In the genomic region with DNA sequence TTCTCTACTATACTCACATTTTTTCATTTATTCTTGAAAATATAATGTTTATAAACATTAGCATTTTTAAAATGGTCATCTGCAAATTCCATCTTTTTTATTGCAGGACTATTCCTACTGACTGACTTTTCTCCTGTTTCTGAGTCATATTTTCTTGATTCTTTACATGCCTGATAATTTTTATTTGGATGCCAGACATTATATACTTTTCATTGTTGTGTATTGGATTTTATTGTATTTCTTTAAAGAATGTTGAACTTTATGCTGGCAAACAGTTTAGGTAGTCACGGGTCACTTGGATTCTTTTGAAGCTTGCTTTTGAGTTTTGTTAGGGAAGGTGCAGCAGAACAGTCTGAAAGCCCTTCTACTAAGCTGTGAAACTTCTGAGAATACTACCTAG, we compare ENCODE assay signal across 9 cellular contexts.
"Had no signal": no experiment of that assay in that cellular context is flagged by ENCODE, and none has a peak within 500 bp of the region (broad histone marks: within the 10 kb centered on the region; RNA-seq: fewer than 3 reads in every experiment).

No MANE protein-coding gene starts in this region.

- H3K27ac Mint-ChIP-seq: GM23338, H9 had no signal

- H3K4me3 Mint-ChIP-seq: GM23338, H9 had no signal

- DNase-seq: H9, HCEC 1CT, IMR-90, KG1 had no signal

- H3K4me2 ChIP-seq: GM23338 had no signal

- H3K4me3 ChIP-seq: GM23338, K562 had no signal

- ATAC-seq: GM23338, K562 had no signal

- H2AFZ ChIP-seq: GM23338 had no signal

- H3K9me3 Mint-ChIP-seq: GM23338 had no signal

- FAIRE-seq: H1, H54, HTR-8/SVneo, K562 had no signal
